1 cellular context compared by ENCODE assay signal in genomic region chr4:68405718-68406478, GRCh38.
TF ChIP-seq lines count a peak whose summit lies in the region.

No MANE protein-coding gene starts in this region.

TF ChIP-seq in H1, 55 proteins besides CTCF, POLR2A, EP300 and RAD21:
- TF ChIP-seq TAF7 (optimal IDR thresholded peaks at IDR 0.05; ENCODE audit: borderline replicate concordance, low read depth, low read length) (peak; percentile 18), ATF2 (IDR thresholded peaks at IDR 0.05; ENCODE audit: low read length) (peak; percentile 76), NANOG (IDR thresholded peaks at IDR 0.05; ENCODE audit: insufficient read depth, low read depth, low read length, poor library complexity, severe bottlenecking) (peak; percentile 78), TBP (IDR thresholded peaks at IDR 0.05; ENCODE audit: low read depth, low read length) (peak; percentile 78; the same call in 1 of the 2 replicates), KDM1A (IDR thresholded peaks at IDR 0.05; ENCODE audit: borderline replicate concordance, low read length) (peak; percentile 39; the same call in 1 of the 2 replicates), POLR2AphosphoS5 (IDR thresholded peaks at IDR 0.05; ENCODE audit: low read depth, low read length) (peak; percentile 76), CEBPB (IDR thresholded peaks at IDR 0.05; ENCODE audit: low read depth, low read length) (0 out of 2 replicates have a peak, but pooled peaks have one; percentile 3), SP1 (IDR thresholded peaks at IDR 0.05; ENCODE audit: low read depth, low read length) (peak; percentile 21; the same call in 1 of the 2 replicates), TEAD4 (IDR thresholded peaks at IDR 0.05; ENCODE audit: low read depth, low read length) (peak; percentile 74), TAF1 (IDR thresholded peaks at IDR 0.05; ENCODE audit: low read depth, low read length) (peak; percentile 62)
TF ChIP-seq in H1: peak in this region for 10; not testable (repeated sequence) for 45.
